ENCODE assay signal across 20 cellular contexts in genomic region chr2:196535742-196536141, GRCh38. TPM values are rescaled to one million over a fixed set of nuclear protein-coding genes. Genes with fewer than 3 reads are reported as not detected.
DNase-seq lines count a peak whose midpoint lies in the region; ATAC-seq and TF ChIP-seq lines count a peak whose summit lies in the region.
"Had no signal": no experiment of that assay in that cellular context is flagged by ENCODE, and none has a peak within 500 bp of the region (broad histone marks: within the 10 kb centered on the region; RNA-seq: fewer than 3 reads in every experiment).

No MANE protein-coding gene starts in this region.

- H3K27ac ChIP-seq in Panc1 (ENCODE audit: low read length) = no peak overlapping the region
- H3K27ac ChIP-seq in CD8-positive, alpha-beta memory T cell (ENCODE audit: low read depth, low read length) = no peak overlapping the region
- H3K27ac ChIP-seq: BLaER1 treated with 17β-estradiol and CSF1 and Interleukin-3, amounts not matched to agents 10 nM and 100 nM; coronary artery; neutrophil; thoracic aorta had no signal

- TF ChIP-seq CTCF in BE2C (IDR thresholded peaks at IDR 0.05; ENCODE audit: low read depth, low read length) (peak; percentile 19; the same call in 1 of the 2 replicates), Panc1 (IDR thresholded peaks at IDR 0.05) (peak; percentile 6; the same call in 1 of the 2 replicates), fibroblast of villous mesenchyme (IDR thresholded peaks at IDR 0.05; ENCODE audit: insufficient read depth, low read depth, low read length) (peak; percentile 17)

- CTCF ChIA-PET in Panc1 (lab: Charles Lee) = no interaction called here
- CTCF ChIA-PET in CD8-positive, alpha-beta memory T cell (lab: Charles Lee) = no interaction called here

- intact Hi-C loops in Panc1 (cut with micrococcal nuclease; ENCODE audit: unreplicated experiment) = no loop called here

- peaks cover 3 to 30% of the 10 kb centered on the region in 2 donors for H3K27me3 Mint-ChIP-seq in CD8-positive, alpha-beta memory T cell

- H3K4me1 Mint-ChIP-seq in CD8-positive, alpha-beta memory T cell = peaks cover 0 to 5% (median 0%) of the 10 kb centered on the region in 3 donors

- POLR2A ChIA-PET in Panc1 (lab: Charles Lee) = no interaction called here
- POLR2A ChIA-PET in CD8-positive, alpha-beta memory T cell (lab: Charles Lee) = no interaction called here

- in situ Hi-C loops in Panc1 (cut with HindIII; ENCODE audit: low pct_unique_long_range_greater_than_20kb, low sequenced_read_pairs) = no loop called here

- H3K36me3 Mint-ChIP-seq in CD8-positive, alpha-beta memory T cell = peaks cover 0 to 1% (median 0%) of the 10 kb centered on the region in 3 donors

- DNase-seq in BE2C = no peak
- DNase-seq in HT-29 (ENCODE audit: low spot score) = peak; percentile 40
- no peak for DNase-seq in Panc1 (ENCODE audit: low read depth, low spot score)
- peak; percentile 14 for DNase-seq in fibroblast of villous mesenchyme (ENCODE audit: low read depth)
- no peak for DNase-seq in activated T-cell treated with anti-CD3 and anti-CD28 coated beads, Interleukin-2, amount 50 U/mL, for 48 hours
- no peak for DNase-seq in AML-193 (lab: John Stamatoyannopoulos, UW)
- DNase-seq in CD8-positive, alpha-beta memory T cell = no peak
- DNase-seq in NCI-H510A treated with DMSO at 0.1 percent for 48 hours (lab: John Stamatoyannopoulos, UW) = no peak
- DNase-seq: activated effector memory CD4-positive, alpha-beta T cell treated with Interleukin-2 at 50 U/mL for 16 hours; EL; MV-4-11; NCI-H2081 treated with DMSO at 0.1 percent for 48 hours; stimulated activated CD4-positive, alpha-beta T cell treated with anti-CD3 and anti-CD28 coated beads, Interleukin-4, amount 100 ng/mL, for 1 hour; stimulated activated CD8-positive, alpha-beta memory T cell treated with anti-CD3 and anti-CD28 coated beads, Interleukin-4, amount 100 ng/mL, for 48 hours; SW 1271 had no signal

- ATAC-seq in Panc1 = no peak
- ATAC-seq: esophagus mucosa had no signal

- H3K27ac Mint-ChIP-seq in CD8-positive, alpha-beta memory T cell = no peak overlapping the region

- H3K4me1 ChIP-seq in BE2C = peaks cover 18% of the 10 kb centered on the region
- peaks cover 3% of the 10 kb centered on the region for H3K4me1 ChIP-seq in Panc1 (ENCODE audit: control insufficient read depth, insufficient read depth, low read length)
- H3K4me1 ChIP-seq in CD8-positive, alpha-beta memory T cell (ENCODE audit: insufficient read depth, low read length) = no peaks in the 10 kb centered on the region

- H3K4me3 ChIP-seq in BE2C (ENCODE audit: low read depth, low read length) = no peak overlapping the region
- no peak overlapping the region for H3K4me3 ChIP-seq in Panc1 (ENCODE audit: low read depth in 2 of 2, low read length in 2 of 2)
- no peak overlapping the region for H3K4me3 ChIP-seq in fibroblast of villous mesenchyme (ENCODE audit: low read depth, low read length)
- no peak overlapping the region for H3K4me3 ChIP-seq in CD8-positive, alpha-beta memory T cell (ENCODE audit: low read length)
- H3K4me3 ChIP-seq: BLaER1 treated with 17β-estradiol and CSF1 and Interleukin-3, amounts not matched to agents 10 nM and 100 nM; coronary artery; thoracic aorta had no signal

- H3K36me3 ChIP-seq in BE2C (no peaks in the 10 kb centered on the region), Panc1 (ENCODE audit: control insufficient read depth, insufficient read depth, low read length) (no peaks in the 10 kb centered on the region)
- no peaks in the 10 kb centered on the region for H3K36me3 ChIP-seq in CD8-positive, alpha-beta memory T cell (ENCODE audit: insufficient read depth, low read length)
- H3K36me3 ChIP-seq: BLaER1 treated with 17β-estradiol and CSF1 and Interleukin-3, amounts not matched to agents 10 nM and 100 nM; neutrophil; thoracic aorta had no signal

- no peak overlapping the region for H3K4me3 Mint-ChIP-seq in CD8-positive, alpha-beta memory T cell

- H3K9me3 ChIP-seq in BE2C (no peaks in the 10 kb centered on the region), Panc1 (ENCODE audit: control insufficient read depth, insufficient read depth, low read depth, low read length) (no peaks in the 10 kb centered on the region)
- no peaks in the 10 kb centered on the region for H3K9me3 ChIP-seq in CD8-positive, alpha-beta memory T cell (ENCODE audit: low read length)
- H3K9me3 ChIP-seq: BLaER1 treated with 17β-estradiol and CSF1 and Interleukin-3, amounts not matched to agents 10 nM and 100 nM; neutrophil; thoracic aorta had no signal

- no peaks in the 10 kb centered on the region for H3K9me3 Mint-ChIP-seq in CD8-positive, alpha-beta memory T cell

- H3K27me3 ChIP-seq in BE2C (no peaks in the 10 kb centered on the region), Panc1 (ENCODE audit: control insufficient read depth, insufficient read depth, low read length) (no peaks in the 10 kb centered on the region)
- H3K27me3 ChIP-seq in CD8-positive, alpha-beta memory T cell (ENCODE audit: insufficient read depth, low read length, poor library complexity, severe bottlenecking) = no peaks in the 10 kb centered on the region
- H3K27me3 ChIP-seq: BLaER1 treated with 17β-estradiol and CSF1 and Interleukin-3, amounts not matched to agents 10 nM and 100 nM had no signal

- no TSS peak for BruUV-seq in Panc1 (replicated peaks; lab: Mats Ljungman, UMichigan)

RNA-seq across cellular contexts. Expression of gene HECW2, which starts 57.6 kb away (rescaled TPM):
- 2.0 TPM for polyA plus RNA-seq in BE2C (2012; ENCODE audit: insufficient read depth, insufficient read length, low read depth)
- 0.03 TPM in 1 of 2 replicates, not detected in the other for total RNA-seq in HT-29 (2014; rRNA removed; shearing (Covaris generic))
- total RNA-seq in Panc1 (2021; ENCODE audit: unreplicated experiment) = 11.1 TPM
- polyA plus RNA-seq in Panc1 (2012; ENCODE audit: insufficient read length) = 4.3 TPM
- 13.9 and 21.2 TPM in 2 replicates for total RNA-seq in fibroblast of villous mesenchyme
- under 1 TPM; 0.81 to 0.97 TPM for total RNA-seq in CD8-positive, alpha-beta memory T cell
- polyA plus RNA-seq in CD8-positive, alpha-beta memory T cell = not detected

Comparison
In these comparisons a context has a peak if more than half of its experiments do, and no peak if none do; other contexts are left out.
1. DNase-seq: peak in HT-29 (single experiment) and fibroblast of villous mesenchyme (single experiment); none in BE2C (single experiment), Panc1 (single experiment), activated T-cell treated with anti-CD3 and anti-CD28 coated beads, Interleukin-2, amount 50 U/mL, for 48 hours (0 of 2), AML-193 (0 of 2), CD8-positive, alpha-beta memory T cell (0 of 5) and NCI-H510A treated with DMSO at 0.1 percent for 48 hours (single experiment).
2. Peak in every context shown above with its lines, with median percentiles within 50 percentile points of each other: CTCF ChIP-seq.